Comparison of ENCODE assay signal across 29 cellular contexts in genomic region chr10:49739426-49739825, GRCh38. TPM values are rescaled to one million over a fixed set of nuclear protein-coding genes. Genes with fewer than 3 reads are reported as not detected.
"Had no signal": no experiment of that assay in that cellular context is flagged by ENCODE, and none has a peak within 500 bp of the region (broad histone marks: within the 10 kb centered on the region; RNA-seq: fewer than 3 reads in every experiment).

No MANE protein-coding gene starts in this region.

- H3K36me3 Mint-ChIP-seq: activated naive CD4-positive, alpha-beta T cell treated with anti-CD3 and anti-CD28 coated beads, Interleukin-2, amount 10 ng/mL, durations not matched to agents 7 days and 5 days; memory B cell; naive thymus-derived CD4-positive, alpha-beta T cell; stimulated activated effector memory CD8-positive, alpha-beta T cell treated with anti-CD3 and anti-CD28 coated beads, Interleukin-12 subunit alpha, Interleukin-12 subunit beta, amount 100 ng/mL, for 72 hours had no signal

- DNase-seq: activated CD4-positive, alpha-beta T cell treated with anti-CD3 and anti-CD28 coated beads for 1 hour; activated CD4-positive, alpha-beta T cell treated with anti-CD3 and anti-CD28 coated beads, Interleukin-2, amount 50 U/mL, for 4 hours; activated naive CD4-positive, alpha-beta T cell treated with anti-CD3 and anti-CD28 coated beads, Interleukin-2, amount 10 ng/mL, durations not matched to agents 7 days and 5 days; activated T-cell treated with anti-CD3 and anti-CD28 coated beads for 4 hours; anterior cingulate cortex; body of pancreas; effector memory CD8-positive, alpha-beta T cell; hippocampal formation; left cardiac atrium; naive thymus-derived CD4-positive, alpha-beta T cell; psoas muscle; right cardiac atrium; stimulated activated CD4-positive, alpha-beta T cell treated with anti-CD3 and anti-CD28 coated beads, Interleukin-1b, Interleukin-23, amount 100 ng/mL, for 48 hours; stimulated activated naive CD8-positive, alpha-beta T cell treated with anti-CD3 and anti-CD28 coated beads, Interleukin-15, amount 100 ng/mL, for 72 hours; T-helper 9 cell; transverse colon had no signal

- H3K4me3 Mint-ChIP-seq: activated naive CD4-positive, alpha-beta T cell treated with anti-CD3 and anti-CD28 coated beads, Interleukin-2, amount 10 ng/mL, durations not matched to agents 7 days and 5 days; effector memory CD8-positive, alpha-beta T cell; memory B cell; naive thymus-derived CD4-positive, alpha-beta T cell; neural progenitor cell; stimulated activated effector memory CD8-positive, alpha-beta T cell treated with anti-CD3 and anti-CD28 coated beads, Interleukin-12 subunit alpha, Interleukin-12 subunit beta, amount 100 ng/mL, for 72 hours; stimulated activated naive CD8-positive, alpha-beta T cell treated with anti-CD3 and anti-CD28 coated beads, Interleukin-15, amount 100 ng/mL, for 72 hours had no signal

- H3K27ac Mint-ChIP-seq: activated naive CD4-positive, alpha-beta T cell treated with anti-CD3 and anti-CD28 coated beads, Interleukin-2, amount 10 ng/mL, durations not matched to agents 7 days and 5 days; effector memory CD8-positive, alpha-beta T cell; memory B cell; neural progenitor cell; stimulated activated effector memory CD8-positive, alpha-beta T cell treated with anti-CD3 and anti-CD28 coated beads, Interleukin-12 subunit alpha, Interleukin-12 subunit beta, amount 100 ng/mL, for 72 hours; stimulated activated naive CD8-positive, alpha-beta T cell treated with anti-CD3 and anti-CD28 coated beads, Interleukin-15, amount 100 ng/mL, for 72 hours had no signal

- H3K27ac ChIP-seq: body of pancreas, cardiac muscle cell, esophagus muscularis mucosa, neural progenitor cell, psoas muscle, suprapubic skin, transverse colon, vagina had no signal

- H3K27me3 Mint-ChIP-seq: activated naive CD4-positive, alpha-beta T cell treated with anti-CD3 and anti-CD28 coated beads, Interleukin-2, amount 10 ng/mL, durations not matched to agents 7 days and 5 days; memory B cell; stimulated activated naive CD8-positive, alpha-beta T cell treated with anti-CD3 and anti-CD28 coated beads, Interleukin-15, amount 100 ng/mL, for 72 hours had no signal

- H3K36me3 ChIP-seq: esophagus muscularis mucosa, neural progenitor cell, suprapubic skin, transverse colon, vagina had no signal

- H3K9me3 ChIP-seq: body of pancreas, esophagus muscularis mucosa, psoas muscle, suprapubic skin, transverse colon, vagina had no signal

- H3K4me1 Mint-ChIP-seq: activated naive CD4-positive, alpha-beta T cell treated with anti-CD3 and anti-CD28 coated beads, Interleukin-2, amount 10 ng/mL, durations not matched to agents 7 days and 5 days; memory B cell; naive thymus-derived CD4-positive, alpha-beta T cell; neural progenitor cell; stimulated activated naive CD8-positive, alpha-beta T cell treated with anti-CD3 and anti-CD28 coated beads, Interleukin-15, amount 100 ng/mL, for 72 hours had no signal

- H3K9me3 Mint-ChIP-seq: memory B cell; neural progenitor cell; stimulated activated effector memory CD8-positive, alpha-beta T cell treated with anti-CD3 and anti-CD28 coated beads, Interleukin-12 subunit alpha, Interleukin-12 subunit beta, amount 100 ng/mL, for 72 hours had no signal

- H3K4me3 ChIP-seq: body of pancreas, cardiac muscle cell, esophagus muscularis mucosa, neural progenitor cell, psoas muscle, suprapubic skin, transverse colon, vagina had no signal

- H2AFZ ChIP-seq: neural progenitor cell had no signal

- H3K27me3 ChIP-seq: body of pancreas, cardiac muscle cell, esophagus muscularis mucosa, neural progenitor cell, suprapubic skin, transverse colon, vagina had no signal

- H3K9ac ChIP-seq: neural progenitor cell had no signal

- ATAC-seq: body of pancreas; effector memory CD8-positive, alpha-beta T cell; left cardiac atrium; naive thymus-derived CD4-positive, alpha-beta T cell; psoas muscle; right cardiac atrium; stimulated activated effector memory CD8-positive, alpha-beta T cell treated with anti-CD3 and anti-CD28 coated beads, Interleukin-12 subunit alpha, Interleukin-12 subunit beta, amount 100 ng/mL, for 72 hours had no signal

- H3K4me1 ChIP-seq: body of pancreas, esophagus muscularis mucosa, neural progenitor cell, psoas muscle, suprapubic skin, transverse colon, vagina had no signal

- H3K4me2 ChIP-seq: neural progenitor cell had no signal

RNA-seq across cellular contexts. Expression of gene OGDHL, which starts 22.7 kb away (rescaled TPM):
- total RNA-seq: naive thymus-derived CD4-positive, alpha-beta T cell; T-helper 1 cell treated with Interleukin-12 subunit alpha and Interleukin-12 subunit beta and Interleukin-4 antibody, amounts not matched to agents 30 ng/mL and 1 ng/mL, for 36 hours had no signal
- polyA plus RNA-seq: naive thymus-derived CD4-positive, alpha-beta T cell had no signal

RNA-seq across cellular contexts. Expression of gene C10orf53, which starts 60.0 kb away (rescaled TPM):
- total RNA-seq: body of pancreas; cardiac muscle cell; dermis microvascular lymphatic vessel endothelial cell; esophagus muscularis mucosa; frontal cortex; left cardiac atrium; liver; naive thymus-derived CD4-positive, alpha-beta T cell; omental fat pad; psoas muscle; right cardiac atrium; skeletal muscle tissue; suprapubic skin; T-helper 1 cell treated with Interleukin-12 subunit alpha and Interleukin-12 subunit beta and Interleukin-4 antibody, amounts not matched to agents 30 ng/mL and 1 ng/mL, for 36 hours; transverse colon; vagina had no signal
- polyA plus RNA-seq: cardiac muscle cell; liver; naive thymus-derived CD4-positive, alpha-beta T cell; psoas muscle; right cardiac atrium had no signal
